ENCODE assay signal across 15 cellular contexts in genomic region chr5:81884871-81885270, GRCh38.
"Had no signal": no experiment of that assay in that cellular context is flagged by ENCODE, and none has a peak within 500 bp of the region (broad histone marks: within the 10 kb centered on the region; RNA-seq: fewer than 3 reads in every experiment).

No MANE protein-coding gene starts in this region.

- H3K9me3 ChIP-seq: left lung, ovary, tibial artery, uterus had no signal

- H3K36me3 ChIP-seq: cardiac muscle cell, left lung, ovary, tibial artery, uterus, WERI-Rb-1 had no signal

- ATAC-seq: left lung, T-cell had no signal

- H3K27ac ChIP-seq: cardiac muscle cell, epithelial cell of prostate, left lung, ovary, tibial artery, uterus, WERI-Rb-1 had no signal

- H3K4me2 ChIP-seq: smooth muscle cell had no signal

- H3K27me3 ChIP-seq: cardiac muscle cell, left lung, ovary, tibial artery, uterus had no signal

- H3K4me3 ChIP-seq: cardiac muscle cell, left lung, ovary, smooth muscle cell, tibial artery, uterus had no signal

- H3K4me1 ChIP-seq: left lung, tibial artery, uterus had no signal

- DNase-seq: activated CD4-positive, alpha-beta T cell treated with anti-CD3 and anti-CD28 coated beads for 48 hours; activated naive CD4-positive, alpha-beta T cell treated with anti-CD3 and anti-CD28 coated beads, Interleukin-2, amount 10 ng/mL, durations not matched to agents 7 days and 5 days; cortex of kidney; effector memory CD4-positive, alpha-beta T cell; glutamatergic neuron; left lung; ovary; right cardiac atrium; T-cell; tibial artery; uterus; WERI-Rb-1 had no signal
